8 cellular contexts compared by ENCODE assay signal in the genomic region with DNA sequence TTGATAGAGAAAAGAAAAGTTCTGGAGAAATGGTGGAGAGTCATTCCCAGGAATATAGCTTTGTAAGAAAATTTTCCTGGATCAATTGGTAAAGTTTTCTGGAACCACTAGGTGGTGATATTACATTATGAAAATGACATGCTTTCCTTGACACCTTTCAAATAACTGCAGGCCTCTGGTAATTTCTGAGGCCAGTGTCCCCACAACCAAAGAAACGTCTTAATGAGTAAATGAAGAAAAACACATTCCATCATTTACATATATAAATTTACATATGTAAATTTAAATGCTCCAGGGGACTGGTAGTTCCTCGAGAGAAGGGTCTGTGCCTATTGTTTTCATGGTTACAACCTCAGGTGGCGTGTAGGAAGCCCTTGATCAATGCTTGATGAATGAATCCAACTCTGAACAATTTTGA. TPM values are rescaled to one million over a fixed set of nuclear protein-coding genes. Genes with fewer than 3 reads are reported as not detected.
DNase-seq lines count a peak whose midpoint lies in the region; ATAC-seq and TF ChIP-seq lines count a peak whose summit lies in the region.

No MANE protein-coding gene starts in this region.

- H3K4me1 ChIP-seq in gastroesophageal sphincter = peaks cover 0 to 28% (median 0%) of the 10 kb centered on the region in 3 donors

- intact Hi-C loops in activated CD4-positive, alpha-beta T cell treated with anti-CD3 and anti-CD28 coated beads, Interleukin-2, amount 10 ng/mL, durations not matched to agents 24 days and 14 days (cut with micrococcal nuclease) = loop anchor here (2.0 kb wide), 1 partner anchor 70 kb away; no protein-coding TSS in a partner anchor

- H3K9me3 ChIP-seq in gastroesophageal sphincter = no peaks in the 10 kb centered on the region

- no peak overlapping the region for H3K4me3 Mint-ChIP-seq in activated CD4-positive, alpha-beta T cell treated with anti-CD3 and anti-CD28 coated beads, Interleukin-2, amount 10 ng/mL, durations not matched to agents 24 days and 14 days

- H3K36me3 ChIP-seq in gastroesophageal sphincter = no peaks in the 10 kb centered on the region

- WGBS in gastroesophageal sphincter (ENCODE audit: low coverage in 1 of 2), 2 donors = 42 to 61% methylated on average over 2 to 3 of the region's 3 CpGs

- H3K27ac ChIP-seq in VCaP (peak overlapping the region; percentile 37), gastroesophageal sphincter (peak overlapping the region in 3 of 4 donors; percentile 36 to 50 (median 44))

- H3K36me3 Mint-ChIP-seq in activated CD4-positive, alpha-beta T cell treated with anti-CD3 and anti-CD28 coated beads, Interleukin-2, amount 10 ng/mL, durations not matched to agents 24 days and 14 days (ENCODE audit: low read depth) = no peaks in the 10 kb centered on the region

- TF ChIP-seq EP300 in gastroesophageal sphincter (IDR thresholded peaks at IDR 0.05) = no peak

- H3K9me3 Mint-ChIP-seq in activated CD4-positive, alpha-beta T cell treated with anti-CD3 and anti-CD28 coated beads, Interleukin-2, amount 10 ng/mL, durations not matched to agents 24 days and 14 days = no peaks in the 10 kb centered on the region

- no peak for ATAC-seq in gastroesophageal sphincter
- ATAC-seq in GM21825 (IDR thresholded peaks at IDR 0.05; ENCODE audit: unreplicated experiment) = no peak
- ATAC-seq in GM18858 (IDR thresholded peaks at IDR 0.05; ENCODE audit: unreplicated experiment) = no peak

- H3K27me3 ChIP-seq in gastroesophageal sphincter = no peaks in the 10 kb centered on the region

- peaks cover 2% of the 10 kb centered on the region for H3K4me1 Mint-ChIP-seq in activated CD4-positive, alpha-beta T cell treated with anti-CD3 and anti-CD28 coated beads, Interleukin-2, amount 10 ng/mL, durations not matched to agents 24 days and 14 days

- no peak overlapping the region for H3K4me3 ChIP-seq in gastroesophageal sphincter

- peak; percentile 70 for DNase-seq in activated CD4-positive, alpha-beta T cell treated with anti-CD3 and anti-CD28 coated beads, Interleukin-2, amount 10 ng/mL, durations not matched to agents 24 days and 14 days
- no peak for DNase-seq in activated CD4-positive, alpha-beta T cell treated with anti-CD3 and anti-CD28 coated beads, Interleukin-2, amount 50 U/mL, for 48 hours
- DNase-seq in pons (ENCODE audit: low spot score) = peak; percentile 80

- no peaks in the 10 kb centered on the region for H3K27me3 Mint-ChIP-seq in activated CD4-positive, alpha-beta T cell treated with anti-CD3 and anti-CD28 coated beads, Interleukin-2, amount 10 ng/mL, durations not matched to agents 24 days and 14 days

- TF ChIP-seq CTCF in LNCAP (IDR thresholded peaks at IDR 0.05) (peak; percentile 66), VCaP (conservative IDR thresholded peaks at IDR 0.05) (peak; percentile 80), gastroesophageal sphincter (IDR thresholded peaks at IDR 0.05) (peak; percentile 55 to 82 (median 74))

- TF ChIP-seq POLR2A in gastroesophageal sphincter (IDR thresholded peaks at IDR 0.05) = no peak

- H3K27ac Mint-ChIP-seq in activated CD4-positive, alpha-beta T cell treated with anti-CD3 and anti-CD28 coated beads, Interleukin-2, amount 10 ng/mL, durations not matched to agents 24 days and 14 days = no peak overlapping the region

RNA-seq across cellular contexts. Expression of a gene that starts 17.2 kb away (rescaled TPM):
- total RNA-seq in activated CD4-positive, alpha-beta T cell treated with anti-CD3 and anti-CD28 coated beads, Interleukin-2, amount 10 ng/mL, durations not matched to agents 24 days and 14 days = 113 and 122 TPM in 2 replicates
- total RNA-seq in gastroesophageal sphincter = 100 to 1,000 TPM in 1 of 4 donors, 10 to 100 TPM in 3; 43.9 to 122 (median 72.7) TPM

RNA-seq across cellular contexts. Expression of a gene that starts 35.8 kb away (rescaled TPM):
- total RNA-seq in activated CD4-positive, alpha-beta T cell treated with anti-CD3 and anti-CD28 coated beads, Interleukin-2, amount 10 ng/mL, durations not matched to agents 24 days and 14 days = 0.51 and 0.52 TPM in 2 replicates
- 1 to 10 TPM in 2 of 4 donors, under 1 TPM in 1, not detected in 1; 0.54 to 2.5 (median 1.7) TPM for total RNA-seq in gastroesophageal sphincter

RNA-seq across cellular contexts. Expression of a gene that starts 35.9 kb away (rescaled TPM):
- total RNA-seq in activated CD4-positive, alpha-beta T cell treated with anti-CD3 and anti-CD28 coated beads, Interleukin-2, amount 10 ng/mL, durations not matched to agents 24 days and 14 days = 81.4 and 84.4 TPM in 2 replicates
- total RNA-seq in gastroesophageal sphincter = 10 to 100 TPM; 32.3 to 47.1 (median 34.6) TPM

RNA-seq across cellular contexts. Expression of a gene that starts 45.2 kb away (rescaled TPM):
- total RNA-seq in activated CD4-positive, alpha-beta T cell treated with anti-CD3 and anti-CD28 coated beads, Interleukin-2, amount 10 ng/mL, durations not matched to agents 24 days and 14 days = 23.5 and 24.9 TPM in 2 replicates
- 10 to 100 TPM; 17.3 to 34.2 (median 17.9) TPM for total RNA-seq in gastroesophageal sphincter

Comparison
In these comparisons a context has a peak if more than half of its experiments do, and no peak if none do; other contexts are left out.
1. DNase-seq: peak in activated CD4-positive, alpha-beta T cell treated with anti-CD3 and anti-CD28 coated beads, Interleukin-2, amount 10 ng/mL, durations not matched to agents 24 days and 14 days (single experiment) and pons (single experiment); none in activated CD4-positive, alpha-beta T cell treated with anti-CD3 and anti-CD28 coated beads, Interleukin-2, amount 50 U/mL, for 48 hours (0 of 2).
2. Peak in every context shown above with its lines, with median percentiles within 50 percentile points of each other: CTCF ChIP-seq.